ENCODE assay signal across 12 cellular contexts in genomic region chr2:101329026-101329425, GRCh38. TPM values are rescaled to one million over a fixed set of nuclear protein-coding genes. Genes with fewer than 3 reads are reported as not detected.
DNase-seq lines count a peak whose midpoint lies in the region; ATAC-seq and TF ChIP-seq lines count a peak whose summit lies in the region.
"Had no signal": no experiment of that assay in that cellular context is flagged by ENCODE, and none has a peak within 500 bp of the region (broad histone marks: within the 10 kb centered on the region; RNA-seq: fewer than 3 reads in every experiment).

No MANE protein-coding gene starts in this region.

- in situ Hi-C loops in mammary epithelial cell (cut with MboI; ENCODE audit: low sequenced_read_pairs in 2 of 2), result loop anchor here in 1 of 2 donors (25.0 kb wide), 1 partner anchor 183 kb away; no protein-coding TSS in a partner anchor

- TF ChIP-seq EP300 in SK-N-SH (IDR thresholded peaks at IDR 0.05; ENCODE audit: borderline replicate concordance in 1 of 2, low read depth in 1 of 2, low read length in 1 of 2), result no peak

- no peak for ATAC-seq in SK-N-SH treated with all-trans-retinoic acid at 6 μM for 48 hours

- H3K4me1 ChIP-seq in SK-N-SH (ENCODE audit: control insufficient read depth in 1 of 2, insufficient read depth in 2 of 2, low read depth in 1 of 2, low read length in 1 of 2) (no peaks in the 10 kb centered on the region; a peak in 1 of 4 replicates), mammary epithelial cell (ENCODE audit: insufficient read depth, low read length) (peaks cover 40% of the 10 kb centered on the region), neutrophil (ENCODE audit: control insufficient read depth in 1 of 2, insufficient read depth in 1 of 2, low read depth in 1 of 2, low read length in 1 of 2) (peaks cover 73 to 80% of the 10 kb centered on the region in 2 experiments)

- H3K4me3 ChIP-seq in SK-N-SH (ENCODE audit: low read depth in 2 of 2, low read length in 1 of 2), result no peak overlapping the region
- no peak overlapping the region for H3K4me3 ChIP-seq in NB4 (ENCODE audit: low read depth, low read length)
- H3K4me3 ChIP-seq in mammary epithelial cell (replicated peaks in 1 of 3; ENCODE audit: insufficient read depth in 1 of 3, low read depth in 2 of 3, low read length in 3 of 3), result no peak overlapping the region
- peak overlapping the region; percentile 35 to 60 for H3K4me3 ChIP-seq in neutrophil (ENCODE audit: low read depth in 1 of 2, low read length in 1 of 2)
- H3K4me3 ChIP-seq: coronary artery, gastroesophageal sphincter had no signal

- intact Hi-C loops in mammary epithelial cell (cut with micrococcal nuclease), result loop anchor here (5.0 kb wide), 1 partner anchor 493 kb away; no protein-coding TSS in a partner anchor

- no peak for TF ChIP-seq POLR2A in NB4 (IDR thresholded peaks at IDR 0.05; ENCODE audit: extremely low read depth, insufficient read length)

- no peaks in the 10 kb centered on the region for H3K9me2 ChIP-seq in SK-N-SH

- H3K36me3 ChIP-seq in SK-N-SH (replicated peaks in 1 of 2; ENCODE audit: control insufficient read depth in 1 of 2, insufficient read depth in 2 of 2, low read length in 1 of 2) (no peaks in the 10 kb centered on the region), mammary epithelial cell (ENCODE audit: insufficient read depth, low read length) (no peaks in the 10 kb centered on the region), neutrophil (no peaks in the 10 kb centered on the region)
- H3K36me3 ChIP-seq: gastroesophageal sphincter had no signal

- no peak overlapping the region for H3K9ac ChIP-seq in SK-N-SH
- no peak overlapping the region for H3K9ac ChIP-seq in mammary epithelial cell (ENCODE audit: insufficient read depth, low read length)

- WGBS in SK-N-SH (ENCODE audit: low lambda C conversion rate), result 75% methylated on average over 4 of the region's 4 CpGs
- WGBS in mammary epithelial cell (ENCODE audit: low coverage, missing lambda C conversion rate), result 65% methylated on average over 4 of the region's 4 CpGs

- POLR2A ChIA-PET in SK-N-SH (lab: Yijun Ruan, JAX), result no interaction called here

- DNase-seq in SK-N-SH (no peak), NB4 (ENCODE audit: low read depth) (peak; percentile 39), mammary epithelial cell (peak; percentile 46), pons (ENCODE audit: low spot score) (no peak), amniotic stem cell (lab: John Stamatoyannopoulos, UW) (no peak), NOMO-1 treated with DMSO at 0.1 percent for 48 hours (lab: John Stamatoyannopoulos, UW; ENCODE audit: unreplicated experiment) (no peak)
- DNase-seq: activated T-cell treated with anti-CD3 and anti-CD28 coated beads, Interleukin-2, amount 50 U/mL, for 48 hours; NCI-H2081 treated with DMSO at 0.1 percent for 48 hours had no signal

- H3K79me2 ChIP-seq in SK-N-SH (ENCODE audit: insufficient read depth) (no peaks in the 10 kb centered on the region), mammary epithelial cell (ENCODE audit: insufficient read depth, low read length) (no peaks in the 10 kb centered on the region)

- no peak overlapping the region for H3K27ac ChIP-seq in SK-N-SH (ENCODE audit: low read depth in 2 of 2, low read length in 1 of 2)
- peak overlapping the region; percentile 80 for H3K27ac ChIP-seq in mammary epithelial cell (ENCODE audit: insufficient read depth, low read depth, low read length)
- H3K27ac ChIP-seq in neutrophil, result peak overlapping the region; percentile 98

- H3K9me3 ChIP-seq in SK-N-SH (no peaks in the 10 kb centered on the region), mammary epithelial cell (replicated peaks; ENCODE audit: insufficient read depth, low read length) (no peaks in the 10 kb centered on the region), neutrophil (no peaks in the 10 kb centered on the region)

- peaks cover 12% of the 10 kb centered on the region for H3F3A ChIP-seq in SK-N-SH (replicated peaks; ENCODE audit: insufficient read depth)

- TF ChIP-seq CTCF in SK-N-SH (IDR thresholded peaks at IDR 0.05) (no peak), NB4 (IDR thresholded peaks at IDR 0.05; ENCODE audit: low read depth, low read length) (no peak), mammary epithelial cell (conservative IDR thresholded peaks at IDR 0.05 in 1 of 2, IDR thresholded peaks at IDR 0.05 in 1 of 2; ENCODE audit: extremely low read depth in 1 of 2, insufficient read depth in 1 of 2, low read depth in 1 of 2, low read length in 2 of 2) (no peak), neutrophil (IDR thresholded peaks at IDR 0.05) (no peak)

- BruUV-seq in mammary epithelial cell (replicated peaks; lab: Mats Ljungman, UMichigan), result no TSS peak

- H2AFZ ChIP-seq in SK-N-SH (ENCODE audit: low read depth) (peak overlapping the region; percentile 80), mammary epithelial cell (ENCODE audit: low read depth, low read length) (no peak overlapping the region)

- no peak for TF ChIP-seq RAD21 in SK-N-SH (IDR thresholded peaks at IDR 0.05; ENCODE audit: low read length)

- no peak overlapping the region for H3K4me2 ChIP-seq in SK-N-SH
- H3K4me2 ChIP-seq in mammary epithelial cell (ENCODE audit: insufficient read depth, low read depth, low read length), result peak overlapping the region; percentile 89

- no peaks in the 10 kb centered on the region for H3K27me3 ChIP-seq in SK-N-SH (ENCODE audit: insufficient read depth)
- no peaks in the 10 kb centered on the region for H3K27me3 ChIP-seq in mammary epithelial cell (ENCODE audit: insufficient read depth, low read length)
- no peaks in the 10 kb centered on the region for H3K27me3 ChIP-seq in neutrophil
- H3K27me3 ChIP-seq: gastroesophageal sphincter had no signal

- dilution Hi-C loops in mammary epithelial cell (cut with HindIII; ENCODE audit: low sequenced_read_pairs), result no loop called here

- CTCF ChIA-PET in SK-N-SH (lab: Yijun Ruan, JAX), result interaction anchor here (6.5 kb wide), 1 partner anchor 13 kb away, joined by 40 read pairs; no protein-coding TSS in a partner anchor
- CTCF ChIA-PET in mammary epithelial cell (lab: Charles Lee; ENCODE audit: low non-redundant PET), result no interaction called here

- H4K20me1 ChIP-seq in SK-N-SH (ENCODE audit: insufficient read depth) (no peaks in the 10 kb centered on the region), mammary epithelial cell (ENCODE audit: insufficient read depth, low read length) (no peaks in the 10 kb centered on the region)

TF ChIP-seq in SK-N-SH, 30 proteins besides CTCF, POLR2A, EP300 and RAD21 (continues in another document):
- TF ChIP-seq ELF1 (IDR thresholded peaks at IDR 0.05) (no peak), NFIC (IDR thresholded peaks at IDR 0.05; ENCODE audit: borderline replicate concordance) (no peak), SIN3A (IDR thresholded peaks at IDR 0.05; ENCODE audit: borderline replicate concordance, low read depth, low read length) (no peak), RCOR1 (IDR thresholded peaks at IDR 0.05; ENCODE audit: low read length) (no peak)

TF ChIP-seq in SK-N-SH treated with all-trans-retinoic acid at 6 μM for 48 hours, 23 proteins besides CTCF, POLR2A, EP300 and RAD21 (continues in another document):
- TF ChIP-seq TOX (CRISPR knock-in tag; IDR thresholded peaks at IDR 0.05; ENCODE audit: borderline replicate concordance) (no peak), POU6F1 (CRISPR knock-in tag; IDR thresholded peaks at IDR 0.05; ENCODE audit: borderline replicate concordance, low read depth) (no peak), ZC3H10 (CRISPR knock-in tag; IDR thresholded peaks at IDR 0.05) (no peak), BACH2 (CRISPR knock-in tag; IDR thresholded peaks at IDR 0.05; ENCODE audit: borderline replicate concordance) (no peak), GLIS3 (CRISPR knock-in tag; IDR thresholded peaks at IDR 0.05) (no peak)

RNA-seq across cellular contexts. Expression of gene RNF149, which starts 20.5 kb away (rescaled TPM):
- 15.3 and 22.9 TPM in 2 replicates for polyA plus RNA-seq in SK-N-SH (2012; rRNA removed)
- 16.2 and 16.3 TPM in 2 replicates for polyA plus RNA-seq in SK-N-SH (2012; cell fraction: cytosol; rRNA removed)
- polyA plus RNA-seq in SK-N-SH (2012; cell fraction: nucleus; rRNA removed), result 21.2 and 33.8 TPM in 2 replicates
- total RNA-seq in mammary epithelial cell, result 10 to 100 TPM; 53.0 to 55.8 TPM
- 25.0 TPM for polyA plus RNA-seq in mammary epithelial cell
- 80.4 TPM for polyA minus RNA-seq in mammary epithelial cell

RNA-seq across cellular contexts. Expression of gene CREG2, which starts 58.3 kb away (rescaled TPM):
- 1.1 and 1.4 TPM in 2 replicates for polyA plus RNA-seq in SK-N-SH (2012; rRNA removed)
- 0.75 and 0.93 TPM in 2 replicates for polyA plus RNA-seq in SK-N-SH (2012; cell fraction: cytosol; rRNA removed)
- polyA plus RNA-seq in SK-N-SH (2012; cell fraction: nucleus; rRNA removed), result 0.44 and 0.83 TPM in 2 replicates
- 1 to 10 TPM in 1 of 2 donors, under 1 TPM in 1; under 0.01 to 1.4 TPM for total RNA-seq in mammary epithelial cell
- polyA plus RNA-seq in mammary epithelial cell, result 3.6 TPM
- not detected for polyA minus RNA-seq in mammary epithelial cell

Comparison
In these comparisons a context has a peak if more than half of its experiments do, and no peak if none do; other contexts are left out.
1. DNase-seq: peak in NB4 (single experiment) and mammary epithelial cell (single experiment); none in SK-N-SH (single experiment), pons (single experiment), amniotic stem cell (single experiment) and NOMO-1 treated with DMSO at 0.1 percent for 48 hours (single experiment).
2. H3K27ac ChIP-seq: peak in mammary epithelial cell (single experiment) and neutrophil (single experiment); none in SK-N-SH (0 of 2).
3. H3K4me3 ChIP-seq: peak in neutrophil (2 of 2); none in SK-N-SH (0 of 2), NB4 (single experiment) and mammary epithelial cell (0 of 3).